In genomic region chr9:129181246-129181645, GRCh38 we compare ENCODE assay signal across 21 cellular contexts.
"Had no signal": no experiment of that assay in that cellular context is flagged by ENCODE, and none has a peak within 500 bp of the region (broad histone marks: within the 10 kb centered on the region; RNA-seq: fewer than 3 reads in every experiment).

No MANE protein-coding gene starts in this region.

- H3K9me3 ChIP-seq: esophagus squamous epithelium, heart right ventricle, lower lobe of right lung, neutrophil, thoracic aorta, tibial nerve, upper lobe of left lung had no signal

- H3K9ac ChIP-seq: parathyroid adenoma had no signal

- H3K27ac ChIP-seq: esophagus squamous epithelium, heart right ventricle, lower lobe of right lung, neutrophil, parathyroid adenoma, thoracic aorta, tibial nerve, upper lobe of left lung had no signal

- H3K4me3 ChIP-seq: esophagus squamous epithelium, heart right ventricle, lower lobe of right lung, thoracic aorta, tibial nerve, upper lobe of left lung had no signal

- H2AFZ ChIP-seq: parathyroid adenoma had no signal

- DNase-seq: cortex of kidney; effector memory CD8-positive, alpha-beta T cell; erythroblast; esophagus squamous epithelium; foreskin melanocyte; glutamatergic neuron; heart right ventricle; hypothalamus; left ventricle myocardium superior; lower lobe of right lung; naive thymus-derived CD4-positive, alpha-beta T cell; nephron progenitor cell; small intestine; stimulated activated CD4-positive, alpha-beta T cell treated with anti-CD3 and anti-CD28 coated beads, Interleukin-15, amount 100 ng/mL, for 24 hours; stimulated activated CD4-positive, alpha-beta T cell treated with anti-CD3 and anti-CD28 coated beads, Interleukin-2, amount 100 ng/mL, for 48 hours; stimulated activated naive B cell treated with anti-CD40 and anti-IgM and Interleukin-4, amounts not matched to agents 10 μg/mL and 1 μg/mL and 100 μg/mL, for 72 hours; upper lobe of left lung had no signal

- H3K36me3 ChIP-seq: esophagus squamous epithelium, lower lobe of right lung, neutrophil, thoracic aorta, tibial nerve, upper lobe of left lung had no signal

- H3K27me3 ChIP-seq: esophagus squamous epithelium, heart right ventricle, tibial nerve, upper lobe of left lung had no signal

- H3K4me1 ChIP-seq: parathyroid adenoma had no signal

- ATAC-seq: effector memory CD8-positive, alpha-beta T cell; heart right ventricle; left ventricle myocardium superior; lower lobe of right lung; naive thymus-derived CD4-positive, alpha-beta T cell; stimulated activated naive B cell treated with anti-CD40 and anti-IgM and Interleukin-4, amounts not matched to agents 10 μg/mL and 1 μg/mL and 100 μg/mL, for 72 hours had no signal
